1 cellular context compared by ENCODE assay signal in the genomic region with DNA sequence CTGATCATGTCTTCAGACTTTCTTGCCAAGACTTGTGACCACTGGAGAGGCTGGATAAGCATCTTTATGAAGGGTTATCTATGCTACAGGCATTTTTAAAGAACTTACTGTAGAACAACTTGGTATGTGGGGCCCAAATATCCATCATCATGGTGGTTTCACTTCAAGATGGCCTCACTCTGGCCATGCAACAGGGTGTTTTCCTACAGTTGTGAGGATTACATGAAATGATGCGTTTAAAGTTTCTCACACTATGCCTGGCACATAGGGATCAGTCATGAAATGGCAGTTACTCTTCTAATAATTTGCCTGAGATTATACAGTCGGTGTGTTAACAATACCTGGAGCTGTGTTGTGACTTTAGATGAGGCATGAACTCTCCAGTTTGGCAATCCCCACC.
TF ChIP-seq lines count a peak whose summit lies in the region.

No MANE protein-coding gene starts in this region.

TF ChIP-seq in K562, 482 proteins besides CTCF, POLR2A, EP300 and RAD21 (continued from another document and continues in another):
- TF ChIP-seq, protein P1, sequence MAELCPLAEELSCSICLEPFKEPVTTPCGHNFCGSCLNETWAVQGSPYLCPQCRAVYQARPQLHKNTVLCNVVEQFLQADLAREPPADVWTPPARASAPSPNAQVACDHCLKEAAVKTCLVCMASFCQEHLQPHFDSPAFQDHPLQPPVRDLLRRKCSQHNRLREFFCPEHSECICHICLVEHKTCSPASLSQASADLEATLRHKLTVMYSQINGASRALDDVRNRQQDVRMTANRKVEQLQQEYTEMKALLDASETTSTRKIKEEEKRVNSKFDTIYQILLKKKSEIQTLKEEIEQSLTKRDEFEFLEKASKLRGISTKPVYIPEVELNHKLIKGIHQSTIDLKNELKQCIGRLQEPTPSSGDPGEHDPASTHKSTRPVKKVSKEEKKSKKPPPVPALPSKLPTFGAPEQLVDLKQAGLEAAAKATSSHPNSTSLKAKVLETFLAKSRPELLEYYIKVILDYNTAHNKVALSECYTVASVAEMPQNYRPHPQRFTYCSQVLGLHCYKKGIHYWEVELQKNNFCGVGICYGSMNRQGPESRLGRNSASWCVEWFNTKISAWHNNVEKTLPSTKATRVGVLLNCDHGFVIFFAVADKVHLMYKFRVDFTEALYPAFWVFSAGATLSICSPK (IDR thresholded peaks at IDR 0.05; ENCODE audit: borderline replicate concordance), result no peak
- no peak for TF ChIP-seq ZNF584 (CRISPR knock-in tag; IDR thresholded peaks at IDR 0.05; ENCODE audit: low read depth)
- TF ChIP-seq TBL1XR1 (IDR thresholded peaks at IDR 0.05; ENCODE audit: low read length in 2 of 2), result no peak
- TF ChIP-seq, protein P2, sequence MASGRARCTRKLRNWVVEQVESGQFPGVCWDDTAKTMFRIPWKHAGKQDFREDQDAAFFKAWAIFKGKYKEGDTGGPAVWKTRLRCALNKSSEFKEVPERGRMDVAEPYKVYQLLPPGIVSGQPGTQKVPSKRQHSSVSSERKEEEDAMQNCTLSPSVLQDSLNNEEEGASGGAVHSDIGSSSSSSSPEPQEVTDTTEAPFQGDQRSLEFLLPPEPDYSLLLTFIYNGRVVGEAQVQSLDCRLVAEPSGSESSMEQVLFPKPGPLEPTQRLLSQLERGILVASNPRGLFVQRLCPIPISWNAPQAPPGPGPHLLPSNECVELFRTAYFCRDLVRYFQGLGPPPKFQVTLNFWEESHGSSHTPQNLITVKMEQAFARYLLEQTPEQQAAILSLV (tag; IDR thresholded peaks at IDR 0.05), result no peak
- TF ChIP-seq ZNF79 (CRISPR knock-in tag; IDR thresholded peaks at IDR 0.05; ENCODE audit: low read depth), result peak; percentile 80
- 0 out of 4 replicates have a peak, but pooled peaks of 1 of the 2 experiments have one; percentile 21 for TF ChIP-seq MAZ (CRISPR knock-in tag; conservative IDR thresholded peaks at IDR 0.05 in 1 of 2, IDR thresholded peaks at IDR 0.05 in 1 of 2)
- TF ChIP-seq, protein P3, sequence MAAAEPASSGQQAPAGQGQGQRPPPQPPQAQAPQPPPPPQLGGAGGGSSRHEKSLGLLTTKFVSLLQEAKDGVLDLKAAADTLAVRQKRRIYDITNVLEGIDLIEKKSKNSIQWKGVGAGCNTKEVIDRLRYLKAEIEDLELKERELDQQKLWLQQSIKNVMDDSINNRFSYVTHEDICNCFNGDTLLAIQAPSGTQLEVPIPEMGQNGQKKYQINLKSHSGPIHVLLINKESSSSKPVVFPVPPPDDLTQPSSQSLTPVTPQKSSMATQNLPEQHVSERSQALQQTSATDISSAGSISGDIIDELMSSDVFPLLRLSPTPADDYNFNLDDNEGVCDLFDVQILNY (CRISPR knock-in tag; IDR thresholded peaks at IDR 0.05), result no peak
- TF ChIP-seq, protein P4, sequence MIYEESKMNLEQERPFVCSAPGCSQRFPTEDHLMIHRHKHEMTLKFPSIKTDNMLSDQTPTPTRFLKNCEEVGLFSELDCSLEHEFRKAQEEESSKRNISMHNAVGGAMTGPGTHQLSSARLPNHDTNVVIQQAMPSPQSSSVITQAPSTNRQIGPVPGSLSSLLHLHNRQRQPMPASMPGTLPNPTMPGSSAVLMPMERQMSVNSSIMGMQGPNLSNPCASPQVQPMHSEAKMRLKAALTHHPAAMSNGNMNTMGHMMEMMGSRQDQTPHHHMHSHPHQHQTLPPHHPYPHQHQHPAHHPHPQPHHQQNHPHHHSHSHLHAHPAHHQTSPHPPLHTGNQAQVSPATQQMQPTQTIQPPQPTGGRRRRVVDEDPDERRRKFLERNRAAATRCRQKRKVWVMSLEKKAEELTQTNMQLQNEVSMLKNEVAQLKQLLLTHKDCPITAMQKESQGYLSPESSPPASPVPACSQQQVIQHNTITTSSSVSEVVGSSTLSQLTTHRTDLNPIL (CRISPR knock-in tag; IDR thresholded peaks at IDR 0.05), result peak; percentile 51; the same call in 1 of the 2 replicates
- TF ChIP-seq, protein P5, sequence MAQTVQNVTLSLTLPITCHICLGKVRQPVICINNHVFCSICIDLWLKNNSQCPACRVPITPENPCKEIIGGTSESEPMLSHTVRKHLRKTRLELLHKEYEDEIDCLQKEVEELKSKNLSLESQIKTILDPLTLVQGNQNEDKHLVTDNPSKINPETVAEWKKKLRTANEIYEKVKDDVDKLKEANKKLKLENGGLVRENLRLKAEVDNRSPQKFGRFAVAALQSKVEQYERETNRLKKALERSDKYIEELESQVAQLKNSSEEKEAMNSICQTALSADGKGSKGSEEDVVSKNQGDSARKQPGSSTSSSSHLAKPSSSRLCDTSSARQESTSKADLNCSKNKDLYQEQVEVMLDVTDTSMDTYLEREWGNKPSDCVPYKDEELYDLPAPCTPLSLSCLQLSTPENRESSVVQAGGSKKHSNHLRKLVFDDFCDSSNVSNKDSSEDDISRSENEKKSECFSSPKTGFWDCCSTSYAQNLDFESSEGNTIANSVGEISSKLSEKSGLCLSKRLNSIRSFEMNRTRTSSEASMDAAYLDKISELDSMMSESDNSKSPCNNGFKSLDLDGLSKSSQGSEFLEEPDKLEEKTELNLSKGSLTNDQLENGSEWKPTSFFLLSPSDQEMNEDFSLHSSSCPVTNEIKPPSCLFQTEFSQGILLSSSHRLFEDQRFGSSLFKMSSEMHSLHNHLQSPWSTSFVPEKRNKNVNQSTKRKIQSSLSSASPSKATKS (CRISPR knock-in tag; IDR thresholded peaks at IDR 0.05), result no peak
- no peak for TF ChIP-seq FOXA3 (CRISPR knock-in tag; conservative IDR thresholded peaks at IDR 0.05 in 1 of 2, IDR thresholded peaks at IDR 0.05 in 1 of 2)
- peak; percentile 55; the same call in 1 of the 2 replicates for TF ChIP-seq KLF6 (CRISPR knock-in tag; IDR thresholded peaks at IDR 0.05; ENCODE audit: borderline replicate concordance)
- 0 out of 2 replicates have a peak, but pooled peaks have one; percentile 47 for TF ChIP-seq ZNF354B (CRISPR knock-in tag; IDR thresholded peaks at IDR 0.05)
- no peak for TF ChIP-seq ZNF699 (CRISPR knock-in tag; IDR thresholded peaks at IDR 0.05; ENCODE audit: insufficient replicate concordance)
- TF ChIP-seq TEAD4 (IDR thresholded peaks at IDR 0.05; ENCODE audit: low read length), result no peak
- TF ChIP-seq TEAD4 (CRISPR knock-in tag; IDR thresholded peaks at IDR 0.05; ENCODE audit: borderline replicate concordance), result no peak
- no peak for TF ChIP-seq ZNF644 (tag; IDR thresholded peaks at IDR 0.05; ENCODE audit: low read depth)
- TF ChIP-seq ERF (CRISPR knock-in tag; IDR thresholded peaks at IDR 0.05), result peak; percentile 64; the same call in 1 of the 2 replicates
- TF ChIP-seq EWSR1 (IDR thresholded peaks at IDR 0.05; ENCODE audit: borderline replicate concordance, low read depth, partially characterized antibody), result no peak
- peak; percentile 82 for TF ChIP-seq ZNF766 (CRISPR knock-in tag; conservative IDR thresholded peaks at IDR 0.05)
- TF ChIP-seq HMG20B (CRISPR knock-in tag; IDR thresholded peaks at IDR 0.05), result no peak
- TF ChIP-seq, protein P6, sequence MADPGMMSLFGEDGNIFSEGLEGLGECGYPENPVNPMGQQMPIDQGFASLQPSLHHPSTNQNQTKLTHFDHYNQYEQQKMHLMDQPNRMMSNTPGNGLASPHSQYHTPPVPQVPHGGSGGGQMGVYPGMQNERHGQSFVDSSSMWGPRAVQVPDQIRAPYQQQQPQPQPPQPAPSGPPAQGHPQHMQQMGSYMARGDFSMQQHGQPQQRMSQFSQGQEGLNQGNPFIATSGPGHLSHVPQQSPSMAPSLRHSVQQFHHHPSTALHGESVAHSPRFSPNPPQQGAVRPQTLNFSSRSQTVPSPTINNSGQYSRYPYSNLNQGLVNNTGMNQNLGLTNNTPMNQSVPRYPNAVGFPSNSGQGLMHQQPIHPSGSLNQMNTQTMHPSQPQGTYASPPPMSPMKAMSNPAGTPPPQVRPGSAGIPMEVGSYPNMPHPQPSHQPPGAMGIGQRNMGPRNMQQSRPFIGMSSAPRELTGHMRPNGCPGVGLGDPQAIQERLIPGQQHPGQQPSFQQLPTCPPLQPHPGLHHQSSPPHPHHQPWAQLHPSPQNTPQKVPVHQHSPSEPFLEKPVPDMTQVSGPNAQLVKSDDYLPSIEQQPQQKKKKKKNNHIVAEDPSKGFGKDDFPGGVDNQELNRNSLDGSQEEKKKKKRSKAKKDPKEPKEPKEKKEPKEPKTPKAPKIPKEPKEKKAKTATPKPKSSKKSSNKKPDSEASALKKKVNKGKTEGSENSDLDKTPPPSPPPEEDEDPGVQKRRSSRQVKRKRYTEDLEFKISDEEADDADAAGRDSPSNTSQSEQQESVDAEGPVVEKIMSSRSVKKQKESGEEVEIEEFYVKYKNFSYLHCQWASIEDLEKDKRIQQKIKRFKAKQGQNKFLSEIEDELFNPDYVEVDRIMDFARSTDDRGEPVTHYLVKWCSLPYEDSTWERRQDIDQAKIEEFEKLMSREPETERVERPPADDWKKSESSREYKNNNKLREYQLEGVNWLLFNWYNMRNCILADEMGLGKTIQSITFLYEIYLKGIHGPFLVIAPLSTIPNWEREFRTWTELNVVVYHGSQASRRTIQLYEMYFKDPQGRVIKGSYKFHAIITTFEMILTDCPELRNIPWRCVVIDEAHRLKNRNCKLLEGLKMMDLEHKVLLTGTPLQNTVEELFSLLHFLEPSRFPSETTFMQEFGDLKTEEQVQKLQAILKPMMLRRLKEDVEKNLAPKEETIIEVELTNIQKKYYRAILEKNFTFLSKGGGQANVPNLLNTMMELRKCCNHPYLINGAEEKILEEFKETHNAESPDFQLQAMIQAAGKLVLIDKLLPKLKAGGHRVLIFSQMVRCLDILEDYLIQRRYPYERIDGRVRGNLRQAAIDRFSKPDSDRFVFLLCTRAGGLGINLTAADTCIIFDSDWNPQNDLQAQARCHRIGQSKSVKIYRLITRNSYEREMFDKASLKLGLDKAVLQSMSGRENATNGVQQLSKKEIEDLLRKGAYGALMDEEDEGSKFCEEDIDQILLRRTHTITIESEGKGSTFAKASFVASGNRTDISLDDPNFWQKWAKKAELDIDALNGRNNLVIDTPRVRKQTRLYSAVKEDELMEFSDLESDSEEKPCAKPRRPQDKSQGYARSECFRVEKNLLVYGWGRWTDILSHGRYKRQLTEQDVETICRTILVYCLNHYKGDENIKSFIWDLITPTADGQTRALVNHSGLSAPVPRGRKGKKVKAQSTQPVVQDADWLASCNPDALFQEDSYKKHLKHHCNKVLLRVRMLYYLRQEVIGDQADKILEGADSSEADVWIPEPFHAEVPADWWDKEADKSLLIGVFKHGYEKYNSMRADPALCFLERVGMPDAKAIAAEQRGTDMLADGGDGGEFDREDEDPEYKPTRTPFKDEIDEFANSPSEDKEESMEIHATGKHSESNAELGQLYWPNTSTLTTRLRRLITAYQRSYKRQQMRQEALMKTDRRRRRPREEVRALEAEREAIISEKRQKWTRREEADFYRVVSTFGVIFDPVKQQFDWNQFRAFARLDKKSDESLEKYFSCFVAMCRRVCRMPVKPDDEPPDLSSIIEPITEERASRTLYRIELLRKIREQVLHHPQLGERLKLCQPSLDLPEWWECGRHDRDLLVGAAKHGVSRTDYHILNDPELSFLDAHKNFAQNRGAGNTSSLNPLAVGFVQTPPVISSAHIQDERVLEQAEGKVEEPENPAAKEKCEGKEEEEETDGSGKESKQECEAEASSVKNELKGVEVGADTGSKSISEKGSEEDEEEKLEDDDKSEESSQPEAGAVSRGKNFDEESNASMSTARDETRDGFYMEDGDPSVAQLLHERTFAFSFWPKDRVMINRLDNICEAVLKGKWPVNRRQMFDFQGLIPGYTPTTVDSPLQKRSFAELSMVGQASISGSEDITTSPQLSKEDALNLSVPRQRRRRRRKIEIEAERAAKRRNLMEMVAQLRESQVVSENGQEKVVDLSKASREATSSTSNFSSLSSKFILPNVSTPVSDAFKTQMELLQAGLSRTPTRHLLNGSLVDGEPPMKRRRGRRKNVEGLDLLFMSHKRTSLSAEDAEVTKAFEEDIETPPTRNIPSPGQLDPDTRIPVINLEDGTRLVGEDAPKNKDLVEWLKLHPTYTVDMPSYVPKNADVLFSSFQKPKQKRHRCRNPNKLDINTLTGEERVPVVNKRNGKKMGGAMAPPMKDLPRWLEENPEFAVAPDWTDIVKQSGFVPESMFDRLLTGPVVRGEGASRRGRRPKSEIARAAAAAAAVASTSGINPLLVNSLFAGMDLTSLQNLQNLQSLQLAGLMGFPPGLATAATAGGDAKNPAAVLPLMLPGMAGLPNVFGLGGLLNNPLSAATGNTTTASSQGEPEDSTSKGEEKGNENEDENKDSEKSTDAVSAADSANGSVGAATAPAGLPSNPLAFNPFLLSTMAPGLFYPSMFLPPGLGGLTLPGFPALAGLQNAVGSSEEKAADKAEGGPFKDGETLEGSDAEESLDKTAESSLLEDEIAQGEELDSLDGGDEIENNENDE (IDR thresholded peaks at IDR 0.05; ENCODE audit: low read depth, low read length), result no peak
- TF ChIP-seq, protein P7, sequence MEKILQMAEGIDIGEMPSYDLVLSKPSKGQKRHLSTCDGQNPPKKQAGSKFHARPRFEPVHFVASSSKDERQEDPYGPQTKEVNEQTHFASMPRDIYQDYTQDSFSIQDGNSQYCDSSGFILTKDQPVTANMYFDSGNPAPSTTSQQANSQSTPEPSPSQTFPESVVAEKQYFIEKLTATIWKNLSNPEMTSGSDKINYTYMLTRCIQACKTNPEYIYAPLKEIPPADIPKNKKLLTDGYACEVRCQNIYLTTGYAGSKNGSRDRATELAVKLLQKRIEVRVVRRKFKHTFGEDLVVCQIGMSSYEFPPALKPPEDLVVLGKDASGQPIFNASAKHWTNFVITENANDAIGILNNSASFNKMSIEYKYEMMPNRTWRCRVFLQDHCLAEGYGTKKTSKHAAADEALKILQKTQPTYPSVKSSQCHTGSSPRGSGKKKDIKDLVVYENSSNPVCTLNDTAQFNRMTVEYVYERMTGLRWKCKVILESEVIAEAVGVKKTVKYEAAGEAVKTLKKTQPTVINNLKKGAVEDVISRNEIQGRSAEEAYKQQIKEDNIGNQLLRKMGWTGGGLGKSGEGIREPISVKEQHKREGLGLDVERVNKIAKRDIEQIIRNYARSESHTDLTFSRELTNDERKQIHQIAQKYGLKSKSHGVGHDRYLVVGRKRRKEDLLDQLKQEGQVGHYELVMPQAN (IDR thresholded peaks at IDR 0.05; ENCODE audit: borderline replicate concordance), result no peak
- TF ChIP-seq, protein P8, sequence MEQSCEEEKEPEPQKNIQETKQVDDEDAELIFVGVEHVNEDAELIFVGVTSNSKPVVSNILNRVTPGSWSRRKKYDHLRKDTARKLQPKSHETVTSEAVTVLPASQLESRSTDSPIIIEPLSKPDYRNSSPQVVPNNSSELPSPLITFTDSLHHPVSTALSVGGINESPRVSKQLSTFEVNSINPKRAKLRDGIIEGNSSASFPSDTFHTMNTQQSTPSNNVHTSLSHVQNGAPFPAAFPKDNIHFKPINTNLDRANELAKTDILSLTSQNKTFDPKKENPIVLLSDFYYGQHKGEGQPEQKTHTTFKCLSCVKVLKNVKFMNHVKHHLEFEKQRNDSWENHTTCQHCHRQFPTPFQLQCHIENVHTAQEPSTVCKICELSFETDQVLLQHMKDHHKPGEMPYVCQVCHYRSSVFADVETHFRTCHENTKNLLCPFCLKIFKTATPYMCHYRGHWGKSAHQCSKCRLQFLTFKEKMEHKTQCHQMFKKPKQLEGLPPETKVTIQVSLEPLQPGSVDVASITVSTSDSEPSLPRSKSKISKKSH (CRISPR knock-in tag; IDR thresholded peaks at IDR 0.05), result no peak
- TF ChIP-seq ARID2 (IDR thresholded peaks at IDR 0.05), result no peak
- peak in 1 of 2 experiments; percentile 82; a peak in 2 of 4 replicates for TF ChIP-seq TEAD1 (CRISPR knock-in tag; IDR thresholded peaks at IDR 0.05)
